Comparison of ENCODE assay signal across 8 cellular contexts in the genomic region with DNA sequence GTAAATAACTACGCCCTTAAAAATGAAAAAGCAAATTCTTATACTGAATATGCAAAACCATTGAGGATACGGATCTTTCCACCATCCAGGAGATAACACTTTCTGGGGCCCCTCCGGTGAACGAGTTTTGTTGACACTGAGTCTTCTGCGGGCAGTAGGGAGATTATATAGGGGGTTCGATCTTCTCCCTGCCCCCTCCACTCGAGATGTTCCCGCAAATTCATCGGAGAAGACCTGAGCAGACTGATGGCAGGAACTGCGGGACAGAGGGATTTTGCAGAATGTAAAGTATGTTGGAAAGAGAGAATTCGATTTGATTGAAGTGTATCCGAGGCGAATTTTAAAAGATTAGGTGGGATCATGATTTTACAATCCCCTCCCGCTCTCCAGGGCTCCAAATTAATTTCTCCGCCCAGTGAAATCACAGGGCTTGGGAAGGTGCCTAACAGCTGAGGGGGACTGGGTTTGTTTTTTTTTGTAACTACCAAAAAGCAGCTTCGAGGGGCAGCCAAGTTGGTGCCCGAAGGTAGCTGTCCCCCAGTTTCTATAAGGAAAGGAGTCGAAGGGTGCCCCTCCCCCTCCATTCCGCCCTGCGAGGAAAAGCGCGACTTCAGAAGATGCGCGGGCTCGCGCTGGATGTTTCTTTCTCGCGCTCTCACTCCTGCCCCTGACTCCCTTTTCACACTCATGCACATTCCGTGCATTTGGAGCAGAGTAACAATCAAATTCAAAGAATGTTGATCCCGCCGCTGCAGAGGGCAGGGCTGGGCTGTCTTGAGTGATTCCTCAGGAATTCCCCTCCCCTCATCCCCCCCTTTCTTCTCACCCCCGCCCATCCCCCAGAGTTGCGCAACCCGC. TPM values are rescaled to one million over a fixed set of nuclear protein-coding genes. Genes with fewer than 3 reads are reported as not detected.
DNase-seq lines count a peak whose midpoint lies in the region; ATAC-seq and TF ChIP-seq lines count a peak whose summit lies in the region.

No MANE protein-coding gene starts in this region.

- no peaks in the 10 kb centered on the region for H3K9me3 ChIP-seq in left ventricle myocardium inferior (replicated peaks)
- H3K9me3 ChIP-seq in skeletal muscle tissue (ENCODE audit: control insufficient read depth in 3 of 3, low read length in 3 of 3): no peaks in the 10 kb centered on the region

- ATAC-seq in HG03139 (IDR thresholded peaks at IDR 0.05; ENCODE audit: unreplicated experiment): no peak

- intact Hi-C loops in activated CD4-positive, alpha-beta memory T cell treated with anti-CD3 and anti-CD28 coated beads for 36 hours (cut with micrococcal nuclease): loop anchor here (2.0 kb wide), 1 partner anchor 159 kb away; a partner anchor contains a TSS
- intact Hi-C loops in left ventricle myocardium inferior (cut with micrococcal nuclease): no loop called here

- POLR2A ChIA-PET in activated CD4-positive, alpha-beta memory T cell treated with anti-CD3 and anti-CD28 coated beads for 36 hours (lab: Charles Lee): interaction anchor here (1.0 to 1.2 kb wide), 2 partner anchors 59 to 147 kb away, joined by 3 read pairs; a partner anchor contains a TSS

- peak; percentile 62 for DNase-seq in activated effector memory CD4-positive, alpha-beta T cell treated with anti-CD3 and anti-CD28 coated beads, Interleukin-2, amount 50 U/mL, for 16 hours
- no peak for DNase-seq in activated effector memory CD4-positive, alpha-beta T cell treated with Interleukin-2 at 50 U/mL for 16 hours
- DNase-seq in activated CD4-positive, alpha-beta memory T cell treated with anti-CD3 and anti-CD28 coated beads for 36 hours: peak; percentile 32
- DNase-seq in left ventricle myocardium inferior (no peak), GM19240 (ENCODE audit: insufficient read length, low spot score) (no peak), NCI-H1092 (lab: John Stamatoyannopoulos, UW) (no peak)

- CTCF ChIA-PET in activated CD4-positive, alpha-beta memory T cell treated with anti-CD3 and anti-CD28 coated beads for 36 hours (lab: Charles Lee): interaction anchor here (0.8 to 2.1 kb wide), 7 partner anchors 10 to 176 kb away, joined by 3 to 12 read pairs (median 4); a partner anchor contains a TSS

- TF ChIP-seq CTCF in left ventricle myocardium inferior (IDR thresholded peaks at IDR 0.05; ENCODE audit: borderline replicate concordance): no peak

- H3K4me1 ChIP-seq in left ventricle myocardium inferior: peaks cover 25% of the 10 kb centered on the region
- peaks cover 7 to 17% (median 11%) of the 10 kb centered on the region in 3 donors for H3K4me1 ChIP-seq in skeletal muscle tissue (ENCODE audit: control insufficient read depth in 3 of 3, insufficient read depth in 3 of 3, low read length in 3 of 3)

- peak overlapping the region; percentile 71 for H3K4me3 Mint-ChIP-seq in activated CD4-positive, alpha-beta memory T cell treated with anti-CD3 and anti-CD28 coated beads for 36 hours

- H3K27me3 ChIP-seq in left ventricle myocardium inferior (ENCODE audit: low read depth) (peaks cover 73% of the 10 kb centered on the region), skeletal muscle tissue (ENCODE audit: control insufficient read depth in 3 of 3, insufficient read depth in 3 of 3, low read length in 3 of 3) (peaks cover 4 to 8% (median 6%) of the 10 kb centered on the region in 3 donors)

- H3K27ac ChIP-seq in left ventricle myocardium inferior (replicated peaks) (no peak overlapping the region), skeletal muscle tissue (ENCODE audit: low read depth, low read length) (no peak overlapping the region)

- H3K27ac Mint-ChIP-seq in activated CD4-positive, alpha-beta memory T cell treated with anti-CD3 and anti-CD28 coated beads for 36 hours: no peak overlapping the region

- H3K9me3 Mint-ChIP-seq in activated CD4-positive, alpha-beta memory T cell treated with anti-CD3 and anti-CD28 coated beads for 36 hours: no peaks in the 10 kb centered on the region

- no peaks in the 10 kb centered on the region for H3K36me3 ChIP-seq in left ventricle myocardium inferior
- H3K36me3 ChIP-seq in skeletal muscle tissue (ENCODE audit: control insufficient read depth in 3 of 3, insufficient read depth in 3 of 3, low read length in 3 of 3): no peaks in the 10 kb centered on the region

- H3K4me3 ChIP-seq in left ventricle myocardium inferior (peak overlapping the region; percentile 63), skeletal muscle tissue (ENCODE audit: low read length in 3 of 3) (peak overlapping the region; percentile 48 to 61 (median 60))

- H3K27me3 Mint-ChIP-seq in activated CD4-positive, alpha-beta memory T cell treated with anti-CD3 and anti-CD28 coated beads for 36 hours: peaks cover 11% of the 10 kb centered on the region

- peaks cover 10% of the 10 kb centered on the region for H3K4me1 Mint-ChIP-seq in activated CD4-positive, alpha-beta memory T cell treated with anti-CD3 and anti-CD28 coated beads for 36 hours (ENCODE audit: low read depth)

- peak overlapping the region in 2 of 3 donors; percentile 2 to 16 for H3K9ac ChIP-seq in skeletal muscle tissue (ENCODE audit: low read depth in 1 of 3, low read length in 3 of 3)

- peaks cover 1% of the 10 kb centered on the region for H3K36me3 Mint-ChIP-seq in activated CD4-positive, alpha-beta memory T cell treated with anti-CD3 and anti-CD28 coated beads for 36 hours

RNA-seq across cellular contexts. Expression of a gene that starts 1.2 kb away (rescaled TPM):
- not detected for total RNA-seq in activated CD4-positive, alpha-beta memory T cell treated with anti-CD3 and anti-CD28 coated beads for 36 hours
- total RNA-seq in left ventricle myocardium inferior (0.38 TPM), skeletal muscle tissue (3.1 TPM)

RNA-seq across cellular contexts. Expression of a gene that starts 51.8 kb away (rescaled TPM):
- total RNA-seq in activated CD4-positive, alpha-beta memory T cell treated with anti-CD3 and anti-CD28 coated beads for 36 hours: not detected
- total RNA-seq in left ventricle myocardium inferior: 1.8 TPM
- 220 TPM for total RNA-seq in skeletal muscle tissue

RNA-seq across cellular contexts. Expression of a gene that starts 59.5 kb away (rescaled TPM):
- total RNA-seq in activated CD4-positive, alpha-beta memory T cell treated with anti-CD3 and anti-CD28 coated beads for 36 hours: 10 to 100 TPM; 13.6 to 14.0 TPM
- total RNA-seq in left ventricle myocardium inferior: 6.0 TPM
- 10.4 TPM for total RNA-seq in skeletal muscle tissue

Comparison
In these comparisons a context has a peak if more than half of its experiments do, and no peak if none do; other contexts are left out.
1. DNase-seq: peak in activated effector memory CD4-positive, alpha-beta T cell treated with anti-CD3 and anti-CD28 coated beads, Interleukin-2, amount 50 U/mL, for 16 hours (single experiment) and activated CD4-positive, alpha-beta memory T cell treated with anti-CD3 and anti-CD28 coated beads for 36 hours (single experiment); none in activated effector memory CD4-positive, alpha-beta T cell treated with Interleukin-2 at 50 U/mL for 16 hours (single experiment), left ventricle myocardium inferior (single experiment), GM19240 (single experiment) and NCI-H1092 (single experiment).
2. RNA of a gene that starts 51.8 kb away (total RNA-seq): 220 TPM in skeletal muscle tissue (single experiment); 1.8 TPM in left ventricle myocardium inferior (single experiment) and not detected in activated CD4-positive, alpha-beta memory T cell treated with anti-CD3 and anti-CD28 coated beads for 36 hours; every median in the first group is over 10 times any median in the second.